In the genomic region with DNA sequence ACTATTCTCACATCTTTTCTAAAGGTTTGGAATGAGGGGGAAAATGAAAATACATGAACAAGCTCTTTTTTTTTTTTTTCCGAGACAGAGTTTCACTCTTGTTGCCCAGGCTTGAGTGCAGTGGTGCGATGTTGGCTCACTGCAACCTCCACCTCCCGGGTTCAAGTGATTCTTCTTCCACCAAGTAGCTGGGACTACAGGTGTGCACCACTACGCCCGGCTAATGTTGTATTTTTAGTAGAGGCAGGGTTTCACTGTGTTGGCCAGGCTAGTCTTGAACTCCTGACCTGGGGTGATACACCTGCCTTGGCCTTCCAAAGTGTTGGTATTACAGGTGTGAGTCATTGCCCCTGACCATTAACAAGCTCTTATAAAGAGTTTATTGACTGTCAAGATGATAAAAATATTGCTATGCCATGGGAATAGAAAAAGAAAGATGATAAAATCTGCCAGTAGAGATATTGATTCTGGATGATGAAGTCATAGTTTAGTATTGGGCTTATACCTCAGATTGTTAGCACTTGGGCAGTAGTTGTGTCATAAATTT, we compare ENCODE assay signal across 25 cellular contexts.
"Had no signal": no experiment of that assay in that cellular context is flagged by ENCODE, and none has a peak within 500 bp of the region (broad histone marks: within the 10 kb centered on the region; RNA-seq: fewer than 3 reads in every experiment).

No MANE protein-coding gene starts in this region.

- H3K9me3 ChIP-seq: breast epithelium, gastroesophageal sphincter, right atrium auricular region, uterus had no signal

- H3K9me3 Mint-ChIP-seq: activated naive CD4-positive, alpha-beta T cell treated with anti-CD3 and anti-CD28 coated beads, Interleukin-2, amount 10 ng/mL, durations not matched to agents 7 days and 5 days; mesothelial cell of epicardium; naive thymus-derived CD8-positive, alpha-beta T cell; neural crest cell; T-helper 1 cell treated with Interleukin-12 subunit alpha and Interleukin-12 subunit beta and Interleukin-4 antibody, amounts not matched to agents 30 μg/mL and 1 μg/mL, for 36 hours; type B pancreatic cell had no signal

- H3K27ac ChIP-seq: breast epithelium, gastroesophageal sphincter, hepatocyte, right atrium auricular region, uterus, WERI-Rb-1 had no signal

- DNase-seq: activated CD4-positive, alpha-beta T cell treated with anti-CD3 and anti-CD28 coated beads, Interleukin-2, amount 50 U/mL, for 1 hour; activated CD4-positive, CD25-positive, alpha-beta regulatory T cell treated with anti-CD3 and anti-CD28 coated beads, Interleukin-2, amount 50 U/mL, for 72 hours; activated effector memory CD4-positive, alpha-beta T cell treated with anti-CD3 and anti-CD28 coated beads, Interleukin-2, amount 50 U/mL, for 16 hours; activated naive CD4-positive, alpha-beta T cell treated with anti-CD3 and anti-CD28 coated beads, Interleukin-2, amount 10 ng/mL, durations not matched to agents 7 days and 5 days; activated T-cell treated with anti-CD3 and anti-CD28 coated beads, Interleukin-2, amount 50 U/mL, for 48 hours; central memory CD4-positive, alpha-beta T cell; left cardiac atrium; mammary epithelial cell; naive thymus-derived CD8-positive, alpha-beta T cell; occipital lobe; stimulated activated CD4-positive, alpha-beta T cell treated with anti-CD3 and anti-CD28 coated beads, Interleukin-15, amount 100 ng/mL, for 24 hours; stimulated activated CD4-positive, alpha-beta T cell treated with anti-CD3 and anti-CD28 coated beads, Interleukin-2, amount 100 ng/mL, for 24 hours; stimulated activated naive CD4-positive, alpha-beta T cell; substantia nigra; T-helper 9 cell; uterus; WERI-Rb-1 had no signal

- H3K27me3 Mint-ChIP-seq: activated naive CD4-positive, alpha-beta T cell treated with anti-CD3 and anti-CD28 coated beads, Interleukin-2, amount 10 ng/mL, durations not matched to agents 7 days and 5 days; naive thymus-derived CD8-positive, alpha-beta T cell; type B pancreatic cell had no signal

- H3K36me3 ChIP-seq: breast epithelium, uterus had no signal

- H3K27me3 ChIP-seq: breast epithelium, gastroesophageal sphincter, hepatocyte, right atrium auricular region, uterus had no signal

- H3K4me3 Mint-ChIP-seq: activated naive CD4-positive, alpha-beta T cell treated with anti-CD3 and anti-CD28 coated beads, Interleukin-2, amount 10 ng/mL, durations not matched to agents 7 days and 5 days; mesothelial cell of epicardium; naive thymus-derived CD8-positive, alpha-beta T cell; neural crest cell; T-helper 1 cell treated with Interleukin-12 subunit alpha and Interleukin-12 subunit beta and Interleukin-4 antibody, amounts not matched to agents 30 μg/mL and 1 μg/mL, for 36 hours; type B pancreatic cell had no signal

- H2AFZ ChIP-seq: hepatocyte had no signal

- H3K79me2 ChIP-seq: hepatocyte had no signal

- H3K4me3 ChIP-seq: breast epithelium, gastroesophageal sphincter, hepatocyte, right atrium auricular region, uterus had no signal

- H3K27ac Mint-ChIP-seq: activated naive CD4-positive, alpha-beta T cell treated with anti-CD3 and anti-CD28 coated beads, Interleukin-2, amount 10 ng/mL, durations not matched to agents 7 days and 5 days; mesothelial cell of epicardium; T-helper 1 cell treated with Interleukin-12 subunit alpha and Interleukin-12 subunit beta and Interleukin-4 antibody, amounts not matched to agents 30 μg/mL and 1 μg/mL, for 36 hours; type B pancreatic cell had no signal

- ATAC-seq: gastroesophageal sphincter; left cardiac atrium; naive thymus-derived CD8-positive, alpha-beta T cell had no signal

- H3K4me1 Mint-ChIP-seq: activated naive CD4-positive, alpha-beta T cell treated with anti-CD3 and anti-CD28 coated beads, Interleukin-2, amount 10 ng/mL, durations not matched to agents 7 days and 5 days; mesothelial cell of epicardium; neural crest cell had no signal

- H3K4me1 ChIP-seq: breast epithelium, right atrium auricular region, uterus had no signal

- H3K4me2 ChIP-seq: hepatocyte had no signal
